Comparison of ENCODE assay signal across 1 cellular context in genomic region chr1:3796215-3797193, GRCh38.
TF ChIP-seq lines count a peak whose summit lies in the region.

TSS of gene LRRC47 (minus strand) at chr1:3796498. CDS start at chr1:3796476, 22 bp downstream.

TF ChIP-seq in HepG2, 621 proteins besides CTCF, POLR2A, EP300 and RAD21 (continued from another document and continues in another):
- TF ChIP-seq POGK (CRISPR knock-in tag; conservative IDR thresholded peaks at IDR 0.05) (peak; percentile 88), CBX2 (IDR thresholded peaks at IDR 0.05; ENCODE audit: low read depth, low read length) (no peak), CBX2 (CRISPR knock-in tag; IDR thresholded peaks at IDR 0.05; ENCODE audit: low read depth) (no peak), CAMTA2 (CRISPR knock-in tag; IDR thresholded peaks at IDR 0.05; ENCODE audit: borderline replicate concordance) (no peak), AFF4 (CRISPR knock-in tag; IDR thresholded peaks at IDR 0.05) (no peak), SIN3A (IDR thresholded peaks at IDR 0.05; ENCODE audit: borderline replicate concordance, low read depth, low read length) (peak; percentile 73; the same call in 1 of the 2 replicates), SNAPC4 (CRISPR knock-in tag; IDR thresholded peaks at IDR 0.05) (no peak), MAZ (IDR thresholded peaks at IDR 0.05; ENCODE audit: borderline replicate concordance, low read depth, low read length) (peak; percentile 91), MAZ (CRISPR knock-in tag; IDR thresholded peaks at IDR 0.05; ENCODE audit: low read depth) (peak; percentile 99), ZNF225 (CRISPR knock-in tag; IDR thresholded peaks at IDR 0.05) (no peak), AKNA (CRISPR knock-in tag; IDR thresholded peaks at IDR 0.05; ENCODE audit: borderline replicate concordance) (no peak), ZNF280B (CRISPR knock-in tag; IDR thresholded peaks at IDR 0.05; ENCODE audit: borderline replicate concordance) (no peak), ZNF329 (CRISPR knock-in tag; IDR thresholded peaks at IDR 0.05; ENCODE audit: low read depth) (no peak), PHF8 (CRISPR knock-in tag; IDR thresholded peaks at IDR 0.05) (peak; percentile 92), ZBTB4 (CRISPR knock-in tag; IDR thresholded peaks at IDR 0.05; ENCODE audit: borderline replicate concordance) (no peak), MEIS1 (CRISPR knock-in tag; IDR thresholded peaks at IDR 0.05; ENCODE audit: borderline replicate concordance) (peak; percentile 72; the same call in 1 of the 2 replicates), ZBTB7B (CRISPR knock-in tag; IDR thresholded peaks at IDR 0.05) (no peak), ZNF891 (CRISPR knock-in tag; IDR thresholded peaks at IDR 0.05) (0 out of 2 replicates have a peak, but pooled peaks have one; percentile 33), NFKBIZ (CRISPR knock-in tag; IDR thresholded peaks at IDR 0.05) (0 out of 2 replicates have a peak, but pooled peaks have one; percentile 59), TCF7 (IDR thresholded peaks at IDR 0.05; ENCODE audit: low read depth) (no peak), MIER3 (CRISPR knock-in tag; IDR thresholded peaks at IDR 0.05; ENCODE audit: borderline replicate concordance) (peak; percentile 44; the same call in 1 of the 2 replicates), MTF1 (CRISPR knock-in tag; IDR thresholded peaks at IDR 0.05) (no peak), ZNF646 (CRISPR knock-in tag; IDR thresholded peaks at IDR 0.05) (no peak)
